ENCODE assay signal across 8 cellular contexts in the genomic region with DNA sequence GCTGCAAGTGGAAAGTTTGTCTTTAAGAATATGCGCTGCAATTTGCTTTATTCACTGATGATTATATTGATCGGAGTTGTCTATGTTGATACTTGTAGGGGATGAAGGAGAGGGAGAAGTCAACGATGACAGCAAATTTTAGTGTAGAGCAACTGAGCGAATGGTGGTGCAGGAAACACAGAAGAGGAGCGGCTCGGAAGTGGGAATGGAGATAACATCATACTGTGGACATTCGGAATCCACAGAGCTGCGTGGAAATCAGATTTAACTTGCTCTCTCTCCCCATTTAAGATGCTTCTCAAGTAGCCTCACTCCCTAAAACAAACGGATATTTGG. TPM values are rescaled to one million over a fixed set of nuclear protein-coding genes. Genes with fewer than 3 reads are reported as not detected.
DNase-seq lines count a peak whose midpoint lies in the region; ATAC-seq and TF ChIP-seq lines count a peak whose summit lies in the region.

No MANE protein-coding gene starts in this region.

- no peak for TF ChIP-seq CTCF in BE2C (IDR thresholded peaks at IDR 0.05; ENCODE audit: low read depth, low read length)
- no peak for TF ChIP-seq CTCF in colonic mucosa (IDR thresholded peaks at IDR 0.05)

- ATAC-seq in natural killer cell treated with Interleukin-12 subunit alpha and Interleukin-12 subunit beta and Interleukin-15 and Interleukin-18, amount 100 ng/mL, for 72 hours: no peak

- H3K4me3 Mint-ChIP-seq in natural killer cell treated with Interleukin-12 subunit alpha and Interleukin-12 subunit beta and Interleukin-15 and Interleukin-18, amount 100 ng/mL, for 72 hours: peak overlapping the region; percentile 91

- H3K4me3 ChIP-seq in BE2C (ENCODE audit: low read depth, low read length) (peak overlapping the region; percentile 94), colonic mucosa (peak overlapping the region; percentile 60)
- H3K4me3 ChIP-seq in Jurkat, Clone E6-1 (ENCODE audit: low read length): peak overlapping the region; percentile 96

- no peaks in the 10 kb centered on the region; the same call in 1 of the 2 replicates for H3K36me3 ChIP-seq in BE2C
- H3K36me3 ChIP-seq in colonic mucosa: no peaks in the 10 kb centered on the region

- peak overlapping the region; percentile 81 to 91 for H3K27ac Mint-ChIP-seq in natural killer cell treated with Interleukin-12 subunit alpha and Interleukin-12 subunit beta and Interleukin-15 and Interleukin-18, amount 100 ng/mL, for 72 hours

- in situ Hi-C loops in ACHN (cut with HindIII; ENCODE audit: low pct_ligation_motif_present, low pct_unique_long_range_greater_than_20kb, low sequenced_read_pairs): no loop called here

- H3K9me3 ChIP-seq in BE2C: no peaks in the 10 kb centered on the region
- no peaks in the 10 kb centered on the region for H3K9me3 ChIP-seq in colonic mucosa

- no peaks in the 10 kb centered on the region for H3K9me3 Mint-ChIP-seq in natural killer cell treated with Interleukin-12 subunit alpha and Interleukin-12 subunit beta and Interleukin-15 and Interleukin-18, amount 100 ng/mL, for 72 hours

- intact Hi-C loops in colonic mucosa (cut with DNase I): loop anchor here (10.0 kb wide), 1 partner anchor 52 kb away; the partner anchor contains the start of genes C6orf52 and PAK1IP1

- H3K27me3 ChIP-seq in BE2C (no peaks in the 10 kb centered on the region), colonic mucosa (no peaks in the 10 kb centered on the region)

- H3K9ac ChIP-seq in colonic mucosa (ENCODE audit: low read depth in 2 of 2, low read length in 2 of 2): peak overlapping the region; percentile 66 to 81

- peak overlapping the region; percentile 80 for H3K27ac ChIP-seq in colonic mucosa

- DNase-seq in BE2C (no peak), colonic mucosa (no peak), ACHN (no peak), mesenteric fat pad (ENCODE audit: low spot score) (no peak)
- no peak for DNase-seq in Jurkat, Clone E6-1 (ENCODE audit: low read depth, low spot score)
- DNase-seq in natural killer cell treated with Interleukin-12 subunit alpha and Interleukin-12 subunit beta and Interleukin-15 and Interleukin-18, amount 100 ng/mL, for 72 hours (ENCODE audit: low spot score): no peak
- DNase-seq in stimulated activated CD4-positive, alpha-beta T cell treated with anti-CD3 and anti-CD28 coated beads, Interleukin-2, amount 100 ng/mL, for 24 hours: no peak
- DNase-seq in effector CD8-positive, alpha-beta T cell (lab: John Stamatoyannopoulos, UW): no peak

- peaks cover 33 to 47% of the 10 kb centered on the region in 2 donors for H3K4me1 Mint-ChIP-seq in natural killer cell treated with Interleukin-12 subunit alpha and Interleukin-12 subunit beta and Interleukin-15 and Interleukin-18, amount 100 ng/mL, for 72 hours (ENCODE audit: low read depth in 2 of 2)

- peaks cover 6 to 12% of the 10 kb centered on the region in 2 donors for H3K27me3 Mint-ChIP-seq in natural killer cell treated with Interleukin-12 subunit alpha and Interleukin-12 subunit beta and Interleukin-15 and Interleukin-18, amount 100 ng/mL, for 72 hours

- H3K4me1 ChIP-seq in BE2C (peaks cover 3% of the 10 kb centered on the region; the same call in 1 of the 2 replicates), colonic mucosa (peaks cover 12% of the 10 kb centered on the region)

- H3K36me3 Mint-ChIP-seq in natural killer cell treated with Interleukin-12 subunit alpha and Interleukin-12 subunit beta and Interleukin-15 and Interleukin-18, amount 100 ng/mL, for 72 hours: no peaks in the 10 kb centered on the region

RNA-seq across cellular contexts. Expression of gene TMEM14B, which starts 0.7 kb away (rescaled TPM):
- polyA plus RNA-seq in BE2C (2012; ENCODE audit: insufficient read depth, insufficient read length, low read depth): 34.5 TPM
- polyA plus RNA-seq in Jurkat, Clone E6-1 (2012; ENCODE audit: insufficient read depth, insufficient read length): 130 TPM
- 10 to 100 TPM; 58.7 to 73.3 TPM for total RNA-seq in colonic mucosa
- 10 to 100 TPM; 43.9 to 63.4 TPM for total RNA-seq in natural killer cell treated with Interleukin-12 subunit alpha and Interleukin-12 subunit beta and Interleukin-15 and Interleukin-18, amount 100 ng/mL, for 72 hours
- 67.8 TPM for total RNA-seq in mesenteric fat pad

RNA-seq across cellular contexts. Expression of gene TMEM14C, which starts 24.0 kb away (rescaled TPM):
- polyA plus RNA-seq in BE2C (2012; ENCODE audit: insufficient read depth, insufficient read length, low read depth): 33.3 TPM
- polyA plus RNA-seq in Jurkat, Clone E6-1 (2012; ENCODE audit: insufficient read depth, insufficient read length): 43.8 TPM
- total RNA-seq in colonic mucosa (10 to 100 TPM; 63.4 to 86.8 TPM), mesenteric fat pad (84.8 TPM)
- total RNA-seq in natural killer cell treated with Interleukin-12 subunit alpha and Interleukin-12 subunit beta and Interleukin-15 and Interleukin-18, amount 100 ng/mL, for 72 hours: 10 to 100 TPM; 12.0 to 27.4 TPM

RNA-seq across cellular contexts. Expression of gene PAK1IP1, which starts 52.1 kb away (rescaled TPM):
- polyA plus RNA-seq in BE2C (2012; ENCODE audit: insufficient read depth, insufficient read length, low read depth): 50.2 TPM
- 33.5 TPM for polyA plus RNA-seq in Jurkat, Clone E6-1 (2012; ENCODE audit: insufficient read depth, insufficient read length)
- total RNA-seq in colonic mucosa (10 to 100 TPM in 1 of 2 donors, 1 to 10 TPM in 1; 6.6 to 16.3 TPM), mesenteric fat pad (17.3 TPM)
- 10 to 100 TPM; 24.8 to 27.7 TPM for total RNA-seq in natural killer cell treated with Interleukin-12 subunit alpha and Interleukin-12 subunit beta and Interleukin-15 and Interleukin-18, amount 100 ng/mL, for 72 hours

RNA-seq across cellular contexts. Expression of gene C6orf52, which starts 52.5 kb away (rescaled TPM):
- polyA plus RNA-seq in BE2C (2012; ENCODE audit: insufficient read depth, insufficient read length, low read depth): 25.2 TPM
- polyA plus RNA-seq in Jurkat, Clone E6-1 (2012; ENCODE audit: insufficient read depth, insufficient read length): 6.9 TPM
- total RNA-seq in colonic mucosa: under 1 TPM; 0.69 to 0.99 TPM
- 1 to 10 TPM; 2.4 to 4.0 TPM for total RNA-seq in natural killer cell treated with Interleukin-12 subunit alpha and Interleukin-12 subunit beta and Interleukin-15 and Interleukin-18, amount 100 ng/mL, for 72 hours
- 1.1 TPM for total RNA-seq in mesenteric fat pad
